ENCODE assay signal across 9 cellular contexts in the genomic region with DNA sequence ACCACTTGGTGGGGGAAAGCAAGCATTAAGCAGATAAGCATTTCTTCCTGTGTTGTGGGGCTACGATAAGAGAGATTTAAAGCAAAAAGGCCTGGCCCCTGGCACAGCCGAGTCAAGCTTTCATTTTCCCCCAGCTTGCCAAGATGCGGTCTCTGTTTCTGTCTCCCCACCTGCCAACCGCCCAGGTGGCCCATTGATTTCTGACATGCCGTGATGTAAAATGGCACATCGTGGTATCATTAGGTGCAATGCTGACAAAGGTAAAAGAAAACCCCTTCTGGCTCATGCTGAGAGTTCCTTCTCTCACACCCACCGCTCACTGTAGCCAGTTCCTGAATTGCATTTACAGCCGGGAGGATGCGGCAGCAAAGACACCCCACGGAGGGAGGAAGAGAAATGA.
DNase-seq lines count a peak whose midpoint lies in the region; ATAC-seq and TF ChIP-seq lines count a peak whose summit lies in the region.
"Had no signal": no experiment of that assay in that cellular context is flagged by ENCODE, and none has a peak within 500 bp of the region (broad histone marks: within the 10 kb centered on the region; RNA-seq: fewer than 3 reads in every experiment).

No MANE protein-coding gene starts in this region.

- H3K9ac ChIP-seq in iPS-18a (ENCODE audit: low read length) = no peak overlapping the region

- peaks cover 5 to 23% (median 19%) of the 10 kb centered on the region in 3 donors for H3K27me3 Mint-ChIP-seq in CD14-positive monocyte (ENCODE audit: low read depth in 3 of 3)

- peak overlapping the region; percentile 61 for H3K4me2 ChIP-seq in PC-9

- peak overlapping the region; percentile 24 to 83 for H3K4me3 Mint-ChIP-seq in CD14-positive monocyte
- H3K4me3 Mint-ChIP-seq: activated B cell treated with CpG ODN at 0.5 μM for 24 hours had no signal

- DNase-seq in CD14-positive monocyte (ENCODE audit: low spot score) (no peak), PC-9 (no peak)
- no peak for DNase-seq in activated CD4-positive, alpha-beta T cell treated with anti-CD3 and anti-CD28 coated beads for 1 hour
- DNase-seq: activated B cell treated with CpG ODN at 0.5 μM for 24 hours had no signal

- peaks cover 0 to 3% (median 0%) of the 10 kb centered on the region in 7 donors for H3K9me3 Mint-ChIP-seq in CD14-positive monocyte
- H3K9me3 Mint-ChIP-seq: activated B cell treated with CpG ODN at 0.5 μM for 24 hours had no signal

- intact Hi-C loops in CD14-positive monocyte (cut with micrococcal nuclease) (no loop called here), PC-9 (cut with micrococcal nuclease; ENCODE audit: unreplicated experiment) (loop anchor here (1.0 to 10.0 kb wide), 2 partner anchors 121 to 225 kb away; a partner anchor contains a TSS)

- H3K9me2 ChIP-seq in PC-9 (ENCODE audit: insufficient read depth) = no peaks in the 10 kb centered on the region

- H3K27ac Mint-ChIP-seq in CD14-positive monocyte = no peak overlapping the region
- H3K27ac Mint-ChIP-seq: activated B cell treated with CpG ODN at 0.5 μM for 24 hours had no signal

- no peaks in the 10 kb centered on the region for H3K79me2 ChIP-seq in PC-9 (ENCODE audit: low read depth)

- CTCF ChIA-PET in PC-9 (lab: Charles Lee) = no interaction called here

- H3K27me3 ChIP-seq in PC-9 (ENCODE audit: insufficient read depth, low read depth) (no peaks in the 10 kb centered on the region), iPS-18a (ENCODE audit: control insufficient read depth, insufficient read depth, low read length) (peaks cover 6% of the 10 kb centered on the region)

- H3K4me1 Mint-ChIP-seq in CD14-positive monocyte = peaks cover 11% of the 10 kb centered on the region

- peaks cover 28% of the 10 kb centered on the region for H3F3A ChIP-seq in PC-9 (ENCODE audit: insufficient read depth, low read depth)

- TF ChIP-seq CTCF in CD14-positive monocyte (IDR thresholded peaks at IDR 0.05) (no peak), PC-9 (conservative IDR thresholded peaks at IDR 0.05) (no peak)

- BruUV-seq in PC-9 (replicated peaks; lab: Mats Ljungman, UMichigan) = no TSS peak

- no peaks in the 10 kb centered on the region for H3K36me3 Mint-ChIP-seq in CD14-positive monocyte

- peaks cover 4% of the 10 kb centered on the region; the same call in 1 of the 2 replicates for H3K9me3 ChIP-seq in PC-9 (ENCODE audit: insufficient read depth, low read depth)
- H3K9me3 ChIP-seq in iPS-18a (ENCODE audit: control insufficient read depth, low read depth, low read length) = no peaks in the 10 kb centered on the region

- POLR2A ChIA-PET in PC-9 (lab: Charles Lee; ENCODE audit: unreplicated experiment) = no interaction called here

- H2AFZ ChIP-seq in PC-9 = no peak overlapping the region

- H3K27ac ChIP-seq in PC-9 = peak overlapping the region; percentile 95
- no peak overlapping the region for H3K27ac ChIP-seq in iPS-18a (ENCODE audit: low read length)

- no peaks in the 10 kb centered on the region for H3K36me3 ChIP-seq in PC-9 (ENCODE audit: low read depth)
- no peaks in the 10 kb centered on the region for H3K36me3 ChIP-seq in iPS-18a (ENCODE audit: control insufficient read depth, low read depth, low read length)

- peak; percentile 48 for ATAC-seq in GM21786 (IDR thresholded peaks at IDR 0.05; ENCODE audit: unreplicated experiment)
- no peak for ATAC-seq in esophagus mucosa
- no peak for ATAC-seq in HG03571 (IDR thresholded peaks at IDR 0.05; ENCODE audit: unreplicated experiment)
- no peak for ATAC-seq in HG03095 (IDR thresholded peaks at IDR 0.05; ENCODE audit: unreplicated experiment)

- H3K4me1 ChIP-seq in PC-9 (replicated peaks; ENCODE audit: insufficient read depth) (peaks cover 58% of the 10 kb centered on the region), iPS-18a (ENCODE audit: control insufficient read depth, low read depth, low read length) (peaks cover 27% of the 10 kb centered on the region)

- H3K4me3 ChIP-seq in PC-9 = no peak overlapping the region
- peak overlapping the region; percentile 37 for H3K4me3 ChIP-seq in iPS-18a (ENCODE audit: low read length)

- H4K20me1 ChIP-seq in PC-9 (ENCODE audit: insufficient read depth) = no peaks in the 10 kb centered on the region
